In genomic region chr5:175816348-175816747, GRCh38 we compare ENCODE assay signal across 1 cellular context.
TF ChIP-seq lines count a peak whose summit lies in the region.

No MANE protein-coding gene starts in this region.

TF ChIP-seq in GM23338, 12 proteins besides CTCF, POLR2A, EP300 and RAD21 (continued from another document):
- TF ChIP-seq ZNF462 (CRISPR knock-in tag; IDR thresholded peaks at IDR 0.05) (no peak), ZNF114 (CRISPR knock-in tag; IDR thresholded peaks at IDR 0.05) (no peak), NANOG (IDR thresholded peaks at IDR 0.05; ENCODE audit: borderline replicate concordance) (no peak), POLR2AphosphoS5 (IDR thresholded peaks at IDR 0.05; ENCODE audit: low read depth) (no peak), ZNF331 (CRISPR knock-in tag; IDR thresholded peaks at IDR 0.05; ENCODE audit: low read depth) (no peak), CREB1 (CRISPR knock-in tag; IDR thresholded peaks at IDR 0.05; ENCODE audit: low read depth) (no peak), STAT1 (IDR thresholded peaks at IDR 0.05; ENCODE audit: unreplicated experiment) (no peak)
